Comparison of ENCODE assay signal across 12 cellular contexts in the genomic region with DNA sequence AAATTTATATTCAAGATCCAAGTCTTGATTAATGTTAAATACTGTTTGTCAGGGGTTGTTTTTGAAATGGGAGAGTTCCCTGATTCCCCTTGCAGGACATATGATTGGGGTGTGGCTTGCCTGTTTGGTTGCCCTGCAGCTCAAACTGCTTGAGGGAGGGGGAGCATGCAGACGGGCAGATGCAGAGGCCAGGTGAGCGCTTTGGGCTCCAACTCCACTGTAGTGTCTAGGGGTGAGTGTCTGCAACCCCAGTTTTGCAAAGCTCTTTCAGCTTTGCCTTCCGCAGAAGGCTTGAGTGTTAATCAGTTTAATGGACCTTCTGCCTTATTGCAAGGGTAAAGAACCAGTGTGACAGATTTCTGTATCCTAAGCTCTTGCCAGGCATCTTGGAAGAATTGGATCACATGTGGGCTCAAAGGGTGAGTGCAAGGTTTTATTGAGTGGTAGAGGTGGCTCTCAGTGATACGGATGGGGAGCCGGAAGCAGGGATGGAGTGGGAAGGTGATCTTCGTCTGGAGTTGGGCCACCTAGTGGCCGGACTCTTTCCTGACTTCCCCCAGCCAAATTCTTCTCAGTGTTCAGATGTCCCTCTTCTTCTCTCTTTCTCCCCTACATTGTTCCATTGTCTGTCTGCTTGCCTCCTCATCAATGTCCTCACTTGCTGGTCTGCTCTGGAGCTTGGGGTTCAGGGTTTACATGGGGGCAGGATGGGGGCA.
A peak's percentile ranks its signal among the peaks of the same experiment; 100 is the strongest.
DNase-seq lines count a peak whose midpoint lies in the region; ATAC-seq and TF ChIP-seq lines count a peak whose summit lies in the region.
"Had no signal": no experiment of that assay in that cellular context is flagged by ENCODE, and none has a peak within 500 bp of the region (broad histone marks: within the 10 kb centered on the region; RNA-seq: fewer than 3 reads in every experiment).

No MANE protein-coding gene starts in this region.

- no peaks in the 10 kb centered on the region for H3K9me3 ChIP-seq in neuronal stem cell (replicated peaks in 1 of 2; ENCODE audit: control insufficient read depth in 2 of 2, insufficient read depth in 1 of 2, low read depth in 1 of 2, low read length in 2 of 2)

- no peak overlapping the region for H3K27ac ChIP-seq in brain microvascular endothelial cell
- H3K27ac ChIP-seq in neuronal stem cell (replicated peaks; ENCODE audit: low read length): no peak overlapping the region

- H2BK15ac ChIP-seq in neuronal stem cell (ENCODE audit: low read length): no peak overlapping the region

- H2AFZ ChIP-seq in neuronal stem cell (ENCODE audit: low read length): no peak overlapping the region

- no peak overlapping the region for H3K4me2 ChIP-seq in neuronal stem cell (ENCODE audit: insufficient read depth, low read length, poor library complexity, severe bottlenecking)

- no peak overlapping the region for H2BK120ac ChIP-seq in neuronal stem cell (ENCODE audit: low read depth, low read length)

- DNase-seq in GM12865 (ENCODE audit: low read depth) (peak; percentile 18), HuH-7.5 (ENCODE audit: low spot score) (peak; percentile 4), brain microvascular endothelial cell (no peak), neuronal stem cell (ENCODE audit: low spot score) (no peak), retina (no peak), NCI-H146 (lab: John Stamatoyannopoulos, UW) (no peak)
- DNase-seq: naive thymus-derived CD8-positive, alpha-beta T cell; NCI-H2081 treated with DMSO at 0.1 percent for 48 hours; stimulated activated CD4-positive, alpha-beta T cell treated with anti-CD3 and anti-CD28 coated beads, Interleukin-2, amount 100 ng/mL, for 24 hours; substantia nigra; SW 1271 had no signal

- H2BK5ac ChIP-seq in neuronal stem cell (ENCODE audit: low read length): no peak overlapping the region

- peak overlapping the region; percentile 27 for H3K18ac ChIP-seq in neuronal stem cell (ENCODE audit: low read length)

- H3K9ac ChIP-seq in neuronal stem cell (ENCODE audit: low read depth, low read length, poor library complexity): no peak overlapping the region

- no peaks in the 10 kb centered on the region for H3K4me1 ChIP-seq in neuronal stem cell (ENCODE audit: control insufficient read depth in 2 of 2, insufficient read depth in 1 of 2, low read depth in 1 of 2, low read length in 2 of 2)

- in situ Hi-C loops in brain microvascular endothelial cell (cut with HindIII; ENCODE audit: low pct_ligation_motif_present, low sequenced_read_pairs): no loop called here

- H3K4ac ChIP-seq in neuronal stem cell (ENCODE audit: low read length): no peak overlapping the region

- no peak overlapping the region for H3K14ac ChIP-seq in neuronal stem cell (ENCODE audit: low read length)

- no peak overlapping the region for H3K23ac ChIP-seq in neuronal stem cell (ENCODE audit: low read depth, low read length, poor library complexity)

- H3K36me3 ChIP-seq in brain microvascular endothelial cell (replicated peaks) (no peaks in the 10 kb centered on the region), neuronal stem cell (replicated peaks in 1 of 2; ENCODE audit: control insufficient read depth in 2 of 2, insufficient read depth in 2 of 2, low read length in 2 of 2) (no peaks in the 10 kb centered on the region)

- ATAC-seq in GM21381 (IDR thresholded peaks at IDR 0.05; ENCODE audit: unreplicated experiment): no peak
- ATAC-seq: naive thymus-derived CD8-positive, alpha-beta T cell had no signal

- H2AK5ac ChIP-seq in neuronal stem cell (ENCODE audit: low read depth, low read length): no peak overlapping the region

- peak overlapping the region; percentile 32 for H4K91ac ChIP-seq in neuronal stem cell (ENCODE audit: low read depth, low read length, poor library complexity)

- H3K27me3 ChIP-seq in brain microvascular endothelial cell (replicated peaks): no peaks in the 10 kb centered on the region
- no peaks in the 10 kb centered on the region for H3K27me3 ChIP-seq in neuronal stem cell (ENCODE audit: control insufficient read depth in 3 of 3, insufficient read depth in 3 of 3, low read depth in 1 of 3, low read length in 3 of 3)

- no peak overlapping the region for H4K8ac ChIP-seq in neuronal stem cell (ENCODE audit: low read depth, low read length)

- H2BK12ac ChIP-seq in neuronal stem cell (ENCODE audit: low read length): no peak overlapping the region

- TF ChIP-seq CTCF in GM12865 (IDR thresholded peaks at IDR 0.05; ENCODE audit: insufficient read depth, low read depth, low read length, missing control alignments) (peak; percentile 46), brain microvascular endothelial cell (IDR thresholded peaks at IDR 0.05; ENCODE audit: low read depth, low read length, missing control alignments) (peak; percentile 66)

- H3K4me3 ChIP-seq in GM12865 (ENCODE audit: low read depth, low read length) (no peak overlapping the region), brain microvascular endothelial cell (ENCODE audit: low read depth, low read length) (no peak overlapping the region), neuronal stem cell (ENCODE audit: low read length in 2 of 2) (no peak overlapping the region)

- no CpG with 5 or more reads among the region's 7 CpGs for WGBS in neuronal stem cell (ENCODE audit: extremely low coverage in 2 of 2, insufficient read length in 2 of 2, insufficient replicate concordance in 1 of 2), 2 donors

- H3K79me1 ChIP-seq in neuronal stem cell (ENCODE audit: low read depth, low read length): no peaks in the 10 kb centered on the region

Comparison
In these comparisons a context has a peak if more than half of its experiments do, and no peak if none do; other contexts are left out.
1. DNase-seq: peak in GM12865 (single experiment) and HuH-7.5 (single experiment); none in brain microvascular endothelial cell (single experiment), neuronal stem cell (single experiment), retina (single experiment) and NCI-H146 (single experiment).